In genomic region chr1:111481387-111482221, GRCh38 we compare ENCODE assay signal across 9 cellular contexts. TPM values are rescaled to one million over a fixed set of nuclear protein-coding genes. Genes with fewer than 3 reads are reported as not detected.
DNase-seq lines count a peak whose midpoint lies in the region; ATAC-seq, FAIRE-seq and TF ChIP-seq lines count a peak whose summit lies in the region.
"Had no signal": no experiment of that assay in that cellular context is flagged by ENCODE, and none has a peak within 500 bp of the region (broad histone marks: within the 10 kb centered on the region; RNA-seq: fewer than 3 reads in every experiment).

No MANE protein-coding gene starts in this region.

- H2AFZ ChIP-seq in smooth muscle cell (ENCODE audit: low read depth), result peak overlapping the region; percentile 78

- H3K9me3 ChIP-seq in smooth muscle cell (replicated peaks; ENCODE audit: low read depth), result no peaks in the 10 kb centered on the region

- no peak overlapping the region for H3K4me3 ChIP-seq in smooth muscle cell

- no peaks in the 10 kb centered on the region for H3K36me3 ChIP-seq in smooth muscle cell (ENCODE audit: low read depth)

- H3K4me1 ChIP-seq in smooth muscle cell (ENCODE audit: low read depth), result no peaks in the 10 kb centered on the region

- no peaks in the 10 kb centered on the region for H3K4me1 Mint-ChIP-seq in MCF 10A (ENCODE audit: insufficient read depth, unreplicated experiment)

- POLR2A ChIA-PET in MCF 10A (lab: Yijun Ruan, JAX), result interaction anchor here (0.6 to 1.1 kb wide), 3 partner anchors 183 to 273 kb away, joined by 4 to 5 read pairs (median 4); no protein-coding TSS in a partner anchor

- CTCF ChIA-PET in MCF 10A (lab: Yijun Ruan, JAX), result interaction anchor here (0.6 to 3.0 kb wide), 18 partner anchors 15 to 708 kb away, joined by 3 to 24 read pairs (median 4); no protein-coding TSS in a partner anchor

- no peaks in the 10 kb centered on the region for H3K27me3 Mint-ChIP-seq in MCF 10A (ENCODE audit: insufficient read depth, unreplicated experiment)

- no peaks in the 10 kb centered on the region for H3K36me3 Mint-ChIP-seq in MCF 10A (ENCODE audit: insufficient read depth, unreplicated experiment)

- peak; percentile 72 for FAIRE-seq in GM12892 (lab: Jason Lieb, UNC)
- FAIRE-seq: G401.6 had no signal

- H3K4me3 Mint-ChIP-seq in MCF 10A (ENCODE audit: unreplicated experiment), result no peak overlapping the region

- no peak overlapping the region for H3K9ac ChIP-seq in smooth muscle cell (ENCODE audit: low read depth)

- H3K27me3 ChIP-seq in smooth muscle cell (ENCODE audit: low read depth), result no peaks in the 10 kb centered on the region

- WGBS in smooth muscle cell (ENCODE audit: low lambda C conversion rate), result 49% methylated on average over 8 of the region's 8 CpGs

- TF ChIP-seq POLR2A in GM12892 (IDR thresholded peaks at IDR 0.05; ENCODE audit: low read depth, low read length), result no peak

- H3F3A ChIP-seq in smooth muscle cell (ENCODE audit: low read depth), result no peaks in the 10 kb centered on the region

- no peak overlapping the region for H3K4me2 ChIP-seq in smooth muscle cell

- no TSS peak for BruUV-seq in MCF 10A (replicated peaks; lab: Mats Ljungman, UMichigan)

- H3K27ac ChIP-seq in 22Rv1, result no peak overlapping the region
- H3K27ac ChIP-seq in smooth muscle cell (ENCODE audit: low read depth), result no peak overlapping the region

- no peaks in the 10 kb centered on the region for H3K79me2 ChIP-seq in smooth muscle cell (ENCODE audit: low read depth)

- intact Hi-C loops in MCF 10A (cut with micrococcal nuclease), result loop anchor here (1.0 to 5.0 kb wide), 5 partner anchors 175 to 288 kb away; partner anchors contain the start of gene DDX20

- ATAC-seq in GM19035 (IDR thresholded peaks at IDR 0.05; ENCODE audit: unreplicated experiment), result no peak

- no peaks in the 10 kb centered on the region for H4K20me1 ChIP-seq in smooth muscle cell (ENCODE audit: low read depth)

- DNase-seq in GM12892 (ENCODE audit: insufficient read length), result peak; percentile 43
- DNase-seq in NCI-H128 (lab: John Stamatoyannopoulos, UW; ENCODE audit: unreplicated experiment), result peak; percentile 18
- peak; percentile 29 for DNase-seq in T-helper 9 cell
- DNase-seq in MCF 10A (ENCODE audit: unreplicated experiment), result peak; percentile 64
- DNase-seq in iPS-NIHi11 (ENCODE audit: low spot score), result peak; percentile 82
- peak; percentile 11 for DNase-seq in smooth muscle cell (lab: John Stamatoyannopoulos, UW; ENCODE audit: unreplicated experiment)

- no peak overlapping the region for H3K27ac Mint-ChIP-seq in MCF 10A (ENCODE audit: low read depth, unreplicated experiment)

- peak; percentile 45 for TF ChIP-seq CTCF in 22Rv1 (IDR thresholded peaks at IDR 0.05)
- peak; percentile 58 for TF ChIP-seq CTCF in MCF 10A (IDR thresholded peaks at IDR 0.05; ENCODE audit: unreplicated experiment)
- peak; percentile 68 for TF ChIP-seq CTCF in smooth muscle cell (IDR thresholded peaks at IDR 0.05; ENCODE audit: borderline replicate concordance, insufficient read depth, poor library complexity, severe bottlenecking)

- no peaks in the 10 kb centered on the region for H3K9me3 Mint-ChIP-seq in MCF 10A (ENCODE audit: unreplicated experiment)

RNA-seq across cellular contexts. Expression of gene C1orf162, which starts 7.8 kb away (rescaled TPM):
- polyA plus RNA-seq in GM12892 (2012; ENCODE audit: missing spikeins), result 1.9 TPM
- total RNA-seq in MCF 10A (2022) (0.77 and 1.6 TPM in 2 replicates), smooth muscle cell (0.13 TPM in 1 of 2 replicates, not detected in the other)
- polyA plus RNA-seq in smooth muscle cell, result 0.42 TPM in 1 of 2 replicates, not detected in the other

RNA-seq across cellular contexts. Expression of gene ADORA3, which starts 21.8 kb away (rescaled TPM):
- polyA plus RNA-seq in GM12892 (2012; ENCODE audit: missing spikeins), result 0.38 TPM
- total RNA-seq in MCF 10A (2022), result not detected in 2 replicates
- not detected in 2 replicates for total RNA-seq in smooth muscle cell
- polyA plus RNA-seq in smooth muscle cell, result 0.14 TPM in 1 of 2 replicates, not detected in the other

RNA-seq across cellular contexts. Expression of gene TMIGD3, which starts 21.8 kb away (rescaled TPM):
- not detected for polyA plus RNA-seq in GM12892 (2012; ENCODE audit: missing spikeins)
- total RNA-seq in MCF 10A (2022) (not detected in 2 replicates), smooth muscle cell (not detected in 2 replicates)
- polyA plus RNA-seq in smooth muscle cell, result not detected in 2 replicates

RNA-seq across cellular contexts. Expression of gene ATP5PB, which starts 32.3 kb away (rescaled TPM):
- polyA plus RNA-seq in GM12892 (2012; ENCODE audit: missing spikeins), result 520 TPM
- total RNA-seq in MCF 10A (2022) (317 and 348 TPM in 2 replicates), smooth muscle cell (289 and 350 TPM in 2 replicates)
- polyA plus RNA-seq in smooth muscle cell, result 272 and 296 TPM in 2 replicates

RNA-seq across cellular contexts. Expression of gene WDR77, which starts 32.5 kb away (rescaled TPM):
- polyA plus RNA-seq in GM12892 (2012; ENCODE audit: missing spikeins), result 36.0 TPM
- total RNA-seq in MCF 10A (2022), result 35.7 and 54.2 TPM in 2 replicates
- 22.5 and 43.3 TPM in 2 replicates for total RNA-seq in smooth muscle cell
- polyA plus RNA-seq in smooth muscle cell, result 35.0 and 36.7 TPM in 2 replicates

Comparison
In these comparisons a context has a peak if more than half of its experiments do, and no peak if none do; other contexts are left out.
1. DNase-seq: peak in every context shown above with its lines; median percentile 82 in iPS-NIHi11; 64 in MCF 10A; 43 in GM12892; 29 in T-helper 9 cell; 18 in NCI-H128; 11 in smooth muscle cell.